Comparison of ENCODE assay signal across 1 cellular context in genomic region chr14:74786916-74787315, GRCh38.
A peak's percentile ranks its signal among the peaks of the same experiment; 100 is the strongest.
TF ChIP-seq lines count a peak whose summit lies in the region.

No MANE protein-coding gene starts in this region.

TF ChIP-seq in K562, 482 proteins besides CTCF, POLR2A, EP300 and RAD21:
- TF ChIP-seq, protein P1, sequence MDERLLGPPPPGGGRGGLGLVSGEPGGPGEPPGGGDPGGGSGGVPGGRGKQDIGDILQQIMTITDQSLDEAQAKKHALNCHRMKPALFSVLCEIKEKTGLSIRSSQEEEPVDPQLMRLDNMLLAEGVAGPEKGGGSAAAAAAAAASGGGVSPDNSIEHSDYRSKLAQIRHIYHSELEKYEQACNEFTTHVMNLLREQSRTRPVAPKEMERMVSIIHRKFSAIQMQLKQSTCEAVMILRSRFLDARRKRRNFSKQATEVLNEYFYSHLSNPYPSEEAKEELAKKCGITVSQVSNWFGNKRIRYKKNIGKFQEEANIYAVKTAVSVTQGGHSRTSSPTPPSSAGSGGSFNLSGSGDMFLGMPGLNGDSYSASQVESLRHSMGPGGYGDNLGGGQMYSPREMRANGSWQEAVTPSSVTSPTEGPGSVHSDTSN (CRISPR knock-in tag; IDR thresholded peaks at IDR 0.05; ENCODE audit: low read depth) = no peak
- TF ChIP-seq, protein P1 (tag; conservative IDR thresholded peaks at IDR 0.05; ENCODE audit: low read depth) = no peak
- TF ChIP-seq, protein P2, sequence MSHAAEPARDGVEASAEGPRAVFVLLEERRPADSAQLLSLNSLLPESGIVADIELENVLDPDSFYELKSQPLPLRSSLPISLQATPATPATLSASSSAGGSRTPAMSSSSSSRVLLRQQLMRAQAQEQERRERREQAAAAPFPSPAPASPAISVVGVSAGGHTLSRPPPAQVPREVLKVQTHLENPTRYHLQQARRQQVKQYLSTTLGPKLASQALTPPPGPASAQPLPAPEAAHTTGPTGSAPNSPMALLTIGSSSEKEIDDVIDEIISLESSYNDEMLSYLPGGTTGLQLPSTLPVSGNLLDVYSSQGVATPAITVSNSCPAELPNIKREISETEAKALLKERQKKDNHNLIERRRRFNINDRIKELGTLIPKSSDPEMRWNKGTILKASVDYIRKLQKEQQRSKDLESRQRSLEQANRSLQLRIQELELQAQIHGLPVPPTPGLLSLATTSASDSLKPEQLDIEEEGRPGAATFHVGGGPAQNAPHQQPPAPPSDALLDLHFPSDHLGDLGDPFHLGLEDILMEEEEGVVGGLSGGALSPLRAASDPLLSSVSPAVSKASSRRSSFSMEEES (CRISPR knock-in tag; IDR thresholded peaks at IDR 0.05) = no peak
- peak; percentile 76 for TF ChIP-seq ZNF316 (IDR thresholded peaks at IDR 0.05)
- TF ChIP-seq PHB (CRISPR knock-in tag; IDR thresholded peaks at IDR 0.05) = no peak
- TF ChIP-seq RAD51 (IDR thresholded peaks at IDR 0.05; ENCODE audit: borderline replicate concordance, low read depth) = no peak
- TF ChIP-seq C11orf30 (IDR thresholded peaks at IDR 0.05; ENCODE audit: low read depth) = peak; percentile 57
- TF ChIP-seq ESRRB (CRISPR knock-in tag; IDR thresholded peaks at IDR 0.05; ENCODE audit: borderline replicate concordance) = no peak
- TF ChIP-seq JUNB (CRISPR knock-in tag; conservative IDR thresholded peaks at IDR 0.05) = no peak
- no peak for TF ChIP-seq JUN (IDR thresholded peaks at IDR 0.05; ENCODE audit: borderline replicate concordance, low read depth, low read length)
- TF ChIP-seq JUN (CRISPR knock-in tag; IDR thresholded peaks at IDR 0.05; ENCODE audit: borderline replicate concordance) = no peak
- no peak for TF ChIP-seq SRSF1 (IDR thresholded peaks at IDR 0.05; ENCODE audit: low read depth, low read length)
- no peak for TF ChIP-seq IRF2 (CRISPR knock-in tag; IDR thresholded peaks at IDR 0.05)
- no peak for TF ChIP-seq SNAPC5 (CRISPR knock-in tag; IDR thresholded peaks at IDR 0.05)
- TF ChIP-seq GATAD2B (IDR thresholded peaks at IDR 0.05; ENCODE audit: borderline replicate concordance) = no peak
- no peak for TF ChIP-seq ADNP (tag; IDR thresholded peaks at IDR 0.05)
TF ChIP-seq in K562: peak in this region for 2.
